ENCODE assay signal across 16 cellular contexts in the genomic region with DNA sequence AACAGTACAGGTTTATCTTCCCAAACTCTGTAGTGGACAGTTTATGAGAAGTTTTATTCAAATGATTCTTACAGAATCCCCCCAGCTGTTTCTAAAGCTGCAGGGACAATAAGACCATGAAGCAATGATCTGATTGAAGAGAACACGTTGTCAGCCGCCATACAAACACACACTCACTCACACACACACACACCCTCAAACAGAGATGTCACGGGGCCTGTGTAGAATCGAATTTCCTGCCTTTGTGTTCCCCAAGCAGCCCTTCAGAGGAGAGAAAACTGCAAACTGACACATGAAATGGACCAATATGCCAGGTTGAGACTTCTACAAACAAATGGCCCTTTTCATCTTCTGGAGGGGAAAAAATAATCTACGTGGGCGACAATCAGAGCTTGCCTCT.
"Had no signal": no experiment of that assay in that cellular context is flagged by ENCODE, and none has a peak within 500 bp of the region (broad histone marks: within the 10 kb centered on the region; RNA-seq: fewer than 3 reads in every experiment).

No MANE protein-coding gene starts in this region.

- H3K9me3 ChIP-seq: breast epithelium, gastrocnemius medialis, heart right ventricle, left lung, pancreas, vagina had no signal

- H3K4me1 ChIP-seq: breast epithelium, gastrocnemius medialis, left lung, pancreas had no signal

- H3K4me3 ChIP-seq: breast epithelium, gastrocnemius medialis, heart right ventricle, left lung, pancreas, vagina had no signal

- H3K27ac ChIP-seq: breast epithelium, gastrocnemius medialis, heart right ventricle, left lung, pancreas, vagina, VCaP had no signal

- DNase-seq: activated CD4-positive, alpha-beta memory T cell treated with anti-CD3 and anti-CD28 coated beads, Interleukin-2, amount 10 ng/mL, durations not matched to agents 7 days and 5 days; activated CD4-positive, alpha-beta T cell treated with anti-CD3 and anti-CD28 coated beads for 36 hours; activated gamma-delta T cell; activated naive CD8-positive, alpha-beta T cell treated with anti-CD3 and anti-CD28 coated beads for 36 hours; activated T-cell treated with anti-CD3 and anti-CD28 coated beads, Interleukin-2, amount 50 U/mL, for 48 hours; gastrocnemius medialis; heart right ventricle; left lung; pancreas; stimulated activated CD4-positive, alpha-beta T cell treated with anti-CD3 and anti-CD28 coated beads, Interleukin-15, amount 100 ng/mL, for 24 hours; stimulated activated CD4-positive, alpha-beta T cell treated with anti-CD3 and anti-CD28 coated beads, Interleukin-4, amount 100 ng/mL, for 4 hours; stimulated activated naive CD8-positive, alpha-beta T cell treated with anti-CD3 and anti-CD28 coated beads, Interleukin-15, amount 100 ng/mL, for 72 hours had no signal

- H3K27me3 ChIP-seq: breast epithelium, gastrocnemius medialis, left lung, pancreas, vagina had no signal

- H3K36me3 ChIP-seq: breast epithelium, gastrocnemius medialis, heart right ventricle, left lung, pancreas, vagina had no signal

- ATAC-seq: activated CD4-positive, alpha-beta T cell treated with anti-CD3 and anti-CD28 coated beads for 36 hours; esophagus mucosa; gastrocnemius medialis; heart right ventricle; left lung; pancreas; stimulated activated naive CD8-positive, alpha-beta T cell treated with anti-CD3 and anti-CD28 coated beads, Interleukin-15, amount 100 ng/mL, for 72 hours had no signal
